1 cellular context compared by ENCODE assay signal in the genomic region with DNA sequence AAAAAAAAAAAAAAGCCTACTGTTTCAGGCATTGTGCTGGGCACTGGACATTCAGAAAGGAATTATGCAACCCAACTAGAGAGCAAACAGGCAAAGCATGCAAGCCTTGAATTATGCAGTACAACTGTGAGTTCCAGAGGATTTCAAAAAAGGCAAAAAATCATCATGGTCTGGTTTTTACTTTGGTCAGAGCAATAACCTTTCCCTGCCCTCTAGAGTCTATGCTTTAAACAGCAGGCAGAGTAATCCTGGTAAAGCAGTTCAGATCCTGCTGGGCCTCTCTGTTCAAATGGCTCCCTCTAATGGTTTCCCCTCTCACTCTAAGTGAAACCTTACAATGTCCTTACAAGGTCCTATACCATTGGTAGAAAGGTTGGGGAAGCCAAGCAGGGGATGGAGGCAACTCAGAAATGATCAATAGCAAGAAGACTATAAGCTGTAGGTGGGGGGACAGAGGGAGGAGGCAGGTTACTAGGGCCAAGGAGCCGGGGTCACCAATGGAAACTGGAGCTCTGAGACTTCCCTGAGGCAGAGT.
TF ChIP-seq lines count a peak whose summit lies in the region.

No MANE protein-coding gene starts in this region.

TF ChIP-seq in K562, 482 proteins besides CTCF, POLR2A, EP300 and RAD21 (continued from another document and continues in another):
- TF ChIP-seq, protein P1, sequence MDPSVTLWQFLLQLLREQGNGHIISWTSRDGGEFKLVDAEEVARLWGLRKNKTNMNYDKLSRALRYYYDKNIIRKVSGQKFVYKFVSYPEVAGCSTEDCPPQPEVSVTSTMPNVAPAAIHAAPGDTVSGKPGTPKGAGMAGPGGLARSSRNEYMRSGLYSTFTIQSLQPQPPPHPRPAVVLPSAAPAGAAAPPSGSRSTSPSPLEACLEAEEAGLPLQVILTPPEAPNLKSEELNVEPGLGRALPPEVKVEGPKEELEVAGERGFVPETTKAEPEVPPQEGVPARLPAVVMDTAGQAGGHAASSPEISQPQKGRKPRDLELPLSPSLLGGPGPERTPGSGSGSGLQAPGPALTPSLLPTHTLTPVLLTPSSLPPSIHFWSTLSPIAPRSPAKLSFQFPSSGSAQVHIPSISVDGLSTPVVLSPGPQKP (CRISPR knock-in tag; IDR thresholded peaks at IDR 0.05) = no peak
- TF ChIP-seq TSC22D4 (tag; IDR thresholded peaks at IDR 0.05) = no peak
- no peak for TF ChIP-seq ZNF3 (CRISPR knock-in tag; IDR thresholded peaks at IDR 0.05)
- peak; percentile 31 for TF ChIP-seq TBP (optimal IDR thresholded peaks at IDR 0.05; ENCODE audit: low read depth, low read length)
- no peak for TF ChIP-seq FIP1L1 (IDR thresholded peaks at IDR 0.05; ENCODE audit: low read depth, low read length, poor library complexity, severe bottlenecking)
- no peak for TF ChIP-seq MTA2 (IDR thresholded peaks at IDR 0.05; ENCODE audit: low read depth)
- TF ChIP-seq FOXK2 (conservative IDR thresholded peaks at IDR 0.05 in 1 of 2, IDR thresholded peaks at IDR 0.05 in 1 of 2; ENCODE audit: low read depth in 2 of 2) = 0 out of 4 replicates have a peak, but pooled peaks of 1 of the 2 experiments have one; percentile 23
- TF ChIP-seq C11orf30 (IDR thresholded peaks at IDR 0.05; ENCODE audit: low read depth) = no peak
- TF ChIP-seq MTF1 (CRISPR knock-in tag; IDR thresholded peaks at IDR 0.05; ENCODE audit: borderline replicate concordance) = no peak
- TF ChIP-seq, protein P2, sequence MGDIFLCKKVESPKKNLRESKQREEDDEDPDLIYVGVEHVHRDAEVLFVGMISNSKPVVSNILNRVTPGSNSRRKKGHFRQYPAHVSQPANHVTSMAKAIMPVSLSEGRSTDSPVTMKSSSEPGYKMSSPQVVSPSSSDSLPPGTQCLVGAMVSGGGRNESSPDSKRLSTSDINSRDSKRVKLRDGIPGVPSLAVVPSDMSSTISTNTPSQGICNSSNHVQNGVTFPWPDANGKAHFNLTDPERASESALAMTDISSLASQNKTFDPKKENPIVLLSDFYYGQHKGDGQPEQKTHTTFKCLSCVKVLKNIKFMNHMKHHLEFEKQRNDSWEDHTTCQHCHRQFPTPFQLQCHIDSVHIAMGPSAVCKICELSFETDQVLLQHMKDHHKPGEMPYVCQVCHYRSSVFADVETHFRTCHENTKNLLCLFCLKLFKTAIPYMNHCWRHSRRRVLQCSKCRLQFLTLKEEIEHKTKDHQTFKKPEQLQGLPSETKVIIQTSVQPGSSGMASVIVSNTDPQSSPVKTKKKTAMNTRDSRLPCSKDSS (IDR thresholded peaks at IDR 0.05; ENCODE audit: low read depth, partially characterized antibody) = no peak
- no peak for TF ChIP-seq TRIM28 (IDR thresholded peaks at IDR 0.05)
- no peak for TF ChIP-seq GTF2E2 (tag; IDR thresholded peaks at IDR 0.05)
- TF ChIP-seq YY1 (IDR thresholded peaks at IDR 0.05; ENCODE audit: borderline replicate concordance in 1 of 3, control insufficient read depth in 1 of 3, extremely low read depth in 1 of 3, insufficient read depth in 3 of 3, insufficient read length in 1 of 3, insufficient replicate concordance in 2 of 3, low read depth in 1 of 3, low read length in 2 of 3) = no peak
- TF ChIP-seq, protein P3, sequence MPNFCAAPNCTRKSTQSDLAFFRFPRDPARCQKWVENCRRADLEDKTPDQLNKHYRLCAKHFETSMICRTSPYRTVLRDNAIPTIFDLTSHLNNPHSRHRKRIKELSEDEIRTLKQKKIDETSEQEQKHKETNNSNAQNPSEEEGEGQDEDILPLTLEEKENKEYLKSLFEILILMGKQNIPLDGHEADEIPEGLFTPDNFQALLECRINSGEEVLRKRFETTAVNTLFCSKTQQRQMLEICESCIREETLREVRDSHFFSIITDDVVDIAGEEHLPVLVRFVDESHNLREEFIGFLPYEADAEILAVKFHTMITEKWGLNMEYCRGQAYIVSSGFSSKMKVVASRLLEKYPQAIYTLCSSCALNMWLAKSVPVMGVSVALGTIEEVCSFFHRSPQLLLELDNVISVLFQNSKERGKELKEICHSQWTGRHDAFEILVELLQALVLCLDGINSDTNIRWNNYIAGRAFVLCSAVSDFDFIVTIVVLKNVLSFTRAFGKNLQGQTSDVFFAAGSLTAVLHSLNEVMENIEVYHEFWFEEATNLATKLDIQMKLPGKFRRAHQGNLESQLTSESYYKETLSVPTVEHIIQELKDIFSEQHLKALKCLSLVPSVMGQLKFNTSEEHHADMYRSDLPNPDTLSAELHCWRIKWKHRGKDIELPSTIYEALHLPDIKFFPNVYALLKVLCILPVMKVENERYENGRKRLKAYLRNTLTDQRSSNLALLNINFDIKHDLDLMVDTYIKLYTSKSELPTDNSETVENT (CRISPR knock-in tag; IDR thresholded peaks at IDR 0.05) = no peak
- TF ChIP-seq, protein P4, sequence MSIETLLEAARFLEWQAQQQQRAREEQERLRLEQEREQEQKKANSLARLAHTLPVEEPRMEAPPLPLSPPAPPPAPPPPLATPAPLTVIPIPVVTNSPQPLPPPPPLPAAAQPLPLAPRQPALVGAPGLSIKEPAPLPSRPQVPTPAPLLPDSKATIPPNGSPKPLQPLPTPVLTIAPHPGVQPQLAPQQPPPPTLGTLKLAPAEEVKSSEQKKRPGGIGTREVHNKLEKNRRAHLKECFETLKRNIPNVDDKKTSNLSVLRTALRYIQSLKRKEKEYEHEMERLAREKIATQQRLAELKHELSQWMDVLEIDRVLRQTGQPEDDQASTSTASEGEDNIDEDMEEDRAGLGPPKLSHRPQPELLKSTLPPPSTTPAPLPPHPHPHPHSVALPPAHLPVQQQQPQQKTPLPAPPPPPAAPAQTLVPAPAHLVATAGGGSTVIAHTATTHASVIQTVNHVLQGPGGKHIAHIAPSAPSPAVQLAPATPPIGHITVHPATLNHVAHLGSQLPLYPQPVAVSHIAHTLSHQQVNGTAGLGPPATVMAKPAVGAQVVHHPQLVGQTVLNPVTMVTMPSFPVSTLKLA (conservative IDR thresholded peaks at IDR 0.05) = no peak
- TF ChIP-seq, protein P5, sequence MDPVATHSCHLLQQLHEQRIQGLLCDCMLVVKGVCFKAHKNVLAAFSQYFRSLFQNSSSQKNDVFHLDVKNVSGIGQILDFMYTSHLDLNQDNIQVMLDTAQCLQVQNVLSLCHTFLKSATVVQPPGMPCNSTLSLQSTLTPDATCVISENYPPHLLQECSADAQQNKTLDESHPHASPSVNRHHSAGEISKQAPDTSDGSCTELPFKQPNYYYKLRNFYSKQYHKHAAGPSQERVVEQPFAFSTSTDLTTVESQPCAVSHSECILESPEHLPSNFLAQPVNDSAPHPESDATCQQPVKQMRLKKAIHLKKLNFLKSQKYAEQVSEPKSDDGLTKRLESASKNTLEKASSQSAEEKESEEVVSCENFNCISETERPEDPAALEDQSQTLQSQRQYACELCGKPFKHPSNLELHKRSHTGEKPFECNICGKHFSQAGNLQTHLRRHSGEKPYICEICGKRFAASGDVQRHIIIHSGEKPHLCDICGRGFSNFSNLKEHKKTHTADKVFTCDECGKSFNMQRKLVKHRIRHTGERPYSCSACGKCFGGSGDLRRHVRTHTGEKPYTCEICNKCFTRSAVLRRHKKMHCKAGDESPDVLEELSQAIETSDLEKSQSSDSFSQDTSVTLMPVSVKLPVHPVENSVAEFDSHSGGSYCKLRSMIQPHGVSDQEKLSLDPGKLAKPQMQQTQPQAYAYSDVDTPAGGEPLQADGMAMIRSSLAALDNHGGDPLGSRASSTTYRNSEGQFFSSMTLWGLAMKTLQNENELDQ (CRISPR knock-in tag; IDR thresholded peaks at IDR 0.05; ENCODE audit: borderline replicate concordance) = no peak
- peak; percentile 54 for TF ChIP-seq FOXM1 (IDR thresholded peaks at IDR 0.05; ENCODE audit: low read depth)
- TF ChIP-seq FOXM1 (CRISPR knock-in tag; IDR thresholded peaks at IDR 0.05; ENCODE audit: low read depth) = no peak
- TF ChIP-seq CHCHD3 (CRISPR knock-in tag; IDR thresholded peaks at IDR 0.05) = no peak
- no peak for TF ChIP-seq MAFK (IDR thresholded peaks at IDR 0.05; ENCODE audit: low read length)
- TF ChIP-seq, protein P6, sequence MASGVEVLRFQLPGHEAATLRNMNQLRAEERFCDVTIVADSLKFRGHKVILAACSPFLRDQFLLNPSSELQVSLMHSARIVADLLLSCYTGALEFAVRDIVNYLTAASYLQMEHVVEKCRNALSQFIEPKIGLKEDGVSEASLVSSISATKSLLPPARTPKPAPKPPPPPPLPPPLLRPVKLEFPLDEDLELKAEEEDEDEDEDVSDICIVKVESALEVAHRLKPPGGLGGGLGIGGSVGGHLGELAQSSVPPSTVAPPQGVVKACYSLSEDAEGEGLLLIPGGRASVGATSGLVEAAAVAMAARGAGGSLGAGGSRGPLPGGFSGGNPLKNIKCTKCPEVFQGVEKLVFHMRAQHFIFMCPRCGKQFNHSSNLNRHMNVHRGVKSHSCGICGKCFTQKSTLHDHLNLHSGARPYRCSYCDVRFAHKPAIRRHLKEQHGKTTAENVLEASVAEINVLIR (CRISPR knock-in tag; IDR thresholded peaks at IDR 0.05) = no peak
- TF ChIP-seq, protein P7, sequence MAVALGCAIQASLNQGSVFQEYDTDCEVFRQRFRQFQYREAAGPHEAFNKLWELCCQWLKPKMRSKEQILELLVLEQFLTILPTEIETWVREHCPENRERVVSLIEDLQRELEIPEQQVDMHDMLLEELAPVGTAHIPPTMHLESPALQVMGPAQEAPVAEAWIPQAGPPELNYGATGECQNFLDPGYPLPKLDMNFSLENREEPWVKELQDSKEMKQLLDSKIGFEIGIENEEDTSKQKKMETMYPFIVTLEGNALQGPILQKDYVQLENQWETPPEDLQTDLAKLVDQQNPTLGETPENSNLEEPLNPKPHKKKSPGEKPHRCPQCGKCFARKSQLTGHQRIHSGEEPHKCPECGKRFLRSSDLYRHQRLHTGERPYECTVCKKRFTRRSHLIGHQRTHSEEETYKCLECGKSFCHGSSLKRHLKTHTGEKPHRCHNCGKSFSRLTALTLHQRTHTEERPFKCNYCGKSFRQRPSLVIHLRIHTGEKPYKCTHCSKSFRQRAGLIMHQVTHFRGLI (CRISPR knock-in tag; IDR thresholded peaks at IDR 0.05) = no peak
- TF ChIP-seq BRD9 (IDR thresholded peaks at IDR 0.05; ENCODE audit: low read depth, partially characterized antibody) = peak; percentile 35
- no peak for TF ChIP-seq KDM1A (IDR thresholded peaks at IDR 0.05)
- TF ChIP-seq SIN3A (IDR thresholded peaks at IDR 0.05; ENCODE audit: borderline replicate concordance in 2 of 2, control insufficient read depth in 1 of 2, low read depth in 2 of 2, low read length in 2 of 2) = no peak
- no peak for TF ChIP-seq PCBP1 (IDR thresholded peaks at IDR 0.05; ENCODE audit: low read depth, low read length, poor library complexity, severe bottlenecking)
- TF ChIP-seq, protein P8, sequence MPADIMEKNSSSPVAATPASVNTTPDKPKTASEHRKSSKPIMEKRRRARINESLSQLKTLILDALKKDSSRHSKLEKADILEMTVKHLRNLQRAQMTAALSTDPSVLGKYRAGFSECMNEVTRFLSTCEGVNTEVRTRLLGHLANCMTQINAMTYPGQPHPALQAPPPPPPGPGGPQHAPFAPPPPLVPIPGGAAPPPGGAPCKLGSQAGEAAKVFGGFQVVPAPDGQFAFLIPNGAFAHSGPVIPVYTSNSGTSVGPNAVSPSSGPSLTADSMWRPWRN (IDR thresholded peaks at IDR 0.05; ENCODE audit: low read depth) = no peak
- peak; percentile 29; the same call in 1 of the 2 replicates for TF ChIP-seq RB1 (IDR thresholded peaks at IDR 0.05; ENCODE audit: low read depth)
- TF ChIP-seq FOXA3 (CRISPR knock-in tag; conservative IDR thresholded peaks at IDR 0.05 in 1 of 2, IDR thresholded peaks at IDR 0.05 in 1 of 2) = no peak
- TF ChIP-seq ILK (tag; IDR thresholded peaks at IDR 0.05; ENCODE audit: borderline replicate concordance, low read depth) = no peak
- TF ChIP-seq, protein P9, sequence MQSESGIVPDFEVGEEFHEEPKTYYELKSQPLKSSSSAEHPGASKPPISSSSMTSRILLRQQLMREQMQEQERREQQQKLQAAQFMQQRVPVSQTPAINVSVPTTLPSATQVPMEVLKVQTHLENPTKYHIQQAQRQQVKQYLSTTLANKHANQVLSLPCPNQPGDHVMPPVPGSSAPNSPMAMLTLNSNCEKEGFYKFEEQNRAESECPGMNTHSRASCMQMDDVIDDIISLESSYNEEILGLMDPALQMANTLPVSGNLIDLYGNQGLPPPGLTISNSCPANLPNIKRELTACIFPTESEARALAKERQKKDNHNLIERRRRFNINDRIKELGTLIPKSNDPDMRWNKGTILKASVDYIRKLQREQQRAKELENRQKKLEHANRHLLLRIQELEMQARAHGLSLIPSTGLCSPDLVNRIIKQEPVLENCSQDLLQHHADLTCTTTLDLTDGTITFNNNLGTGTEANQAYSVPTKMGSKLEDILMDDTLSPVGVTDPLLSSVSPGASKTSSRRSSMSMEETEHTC (IDR thresholded peaks at IDR 0.05) = no peak
- no peak for TF ChIP-seq MEIS2 (IDR thresholded peaks at IDR 0.05; ENCODE audit: partially characterized antibody)
- TF ChIP-seq ZNF143 (CRISPR knock-in tag; IDR thresholded peaks at IDR 0.05) = no peak
- TF ChIP-seq, protein P10, sequence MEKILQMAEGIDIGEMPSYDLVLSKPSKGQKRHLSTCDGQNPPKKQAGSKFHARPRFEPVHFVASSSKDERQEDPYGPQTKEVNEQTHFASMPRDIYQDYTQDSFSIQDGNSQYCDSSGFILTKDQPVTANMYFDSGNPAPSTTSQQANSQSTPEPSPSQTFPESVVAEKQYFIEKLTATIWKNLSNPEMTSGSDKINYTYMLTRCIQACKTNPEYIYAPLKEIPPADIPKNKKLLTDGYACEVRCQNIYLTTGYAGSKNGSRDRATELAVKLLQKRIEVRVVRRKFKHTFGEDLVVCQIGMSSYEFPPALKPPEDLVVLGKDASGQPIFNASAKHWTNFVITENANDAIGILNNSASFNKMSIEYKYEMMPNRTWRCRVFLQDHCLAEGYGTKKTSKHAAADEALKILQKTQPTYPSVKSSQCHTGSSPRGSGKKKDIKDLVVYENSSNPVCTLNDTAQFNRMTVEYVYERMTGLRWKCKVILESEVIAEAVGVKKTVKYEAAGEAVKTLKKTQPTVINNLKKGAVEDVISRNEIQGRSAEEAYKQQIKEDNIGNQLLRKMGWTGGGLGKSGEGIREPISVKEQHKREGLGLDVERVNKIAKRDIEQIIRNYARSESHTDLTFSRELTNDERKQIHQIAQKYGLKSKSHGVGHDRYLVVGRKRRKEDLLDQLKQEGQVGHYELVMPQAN (IDR thresholded peaks at IDR 0.05; ENCODE audit: borderline replicate concordance) = no peak
- TF ChIP-seq ZNF239 (CRISPR knock-in tag; IDR thresholded peaks at IDR 0.05) = 0 out of 2 replicates have a peak, but pooled peaks have one; percentile 41
- no peak for TF ChIP-seq ZKSCAN1 (IDR thresholded peaks at IDR 0.05; ENCODE audit: low read depth, low read length)
- TF ChIP-seq PCBP2 (IDR thresholded peaks at IDR 0.05; ENCODE audit: low read depth, low read length, poor library complexity, severe bottlenecking) = no peak
- TF ChIP-seq NCOA4 (IDR thresholded peaks at IDR 0.05; ENCODE audit: partially characterized antibody) = no peak
- TF ChIP-seq, protein P11, sequence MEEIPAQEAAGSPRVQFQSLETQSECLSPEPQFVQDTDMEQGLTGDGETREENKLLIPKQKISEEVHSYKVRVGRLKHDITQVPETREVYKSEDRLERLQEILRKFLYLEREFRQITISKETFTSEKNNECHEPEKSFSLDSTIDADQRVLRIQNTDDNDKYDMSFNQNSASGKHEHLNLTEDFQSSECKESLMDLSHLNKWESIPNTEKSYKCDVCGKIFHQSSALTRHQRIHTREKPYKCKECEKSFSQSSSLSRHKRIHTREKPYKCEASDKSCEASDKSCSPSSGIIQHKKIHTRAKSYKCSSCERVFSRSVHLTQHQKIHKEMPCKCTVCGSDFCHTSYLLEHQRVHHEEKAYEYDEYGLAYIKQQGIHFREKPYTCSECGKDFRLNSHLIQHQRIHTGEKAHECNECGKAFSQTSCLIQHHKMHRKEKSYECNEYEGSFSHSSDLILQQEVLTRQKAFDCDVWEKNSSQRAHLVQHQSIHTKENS (CRISPR knock-in tag; IDR thresholded peaks at IDR 0.05) = no peak
- no peak for TF ChIP-seq COPS2 (conservative IDR thresholded peaks at IDR 0.05)
- no peak for TF ChIP-seq KLF16 (IDR thresholded peaks at IDR 0.05)
- TF ChIP-seq NRF1 (conservative IDR thresholded peaks at IDR 0.05 in 1 of 2, IDR thresholded peaks at IDR 0.05 in 1 of 2) = no peak
